1 cellular context compared by ENCODE assay signal in the genomic region with DNA sequence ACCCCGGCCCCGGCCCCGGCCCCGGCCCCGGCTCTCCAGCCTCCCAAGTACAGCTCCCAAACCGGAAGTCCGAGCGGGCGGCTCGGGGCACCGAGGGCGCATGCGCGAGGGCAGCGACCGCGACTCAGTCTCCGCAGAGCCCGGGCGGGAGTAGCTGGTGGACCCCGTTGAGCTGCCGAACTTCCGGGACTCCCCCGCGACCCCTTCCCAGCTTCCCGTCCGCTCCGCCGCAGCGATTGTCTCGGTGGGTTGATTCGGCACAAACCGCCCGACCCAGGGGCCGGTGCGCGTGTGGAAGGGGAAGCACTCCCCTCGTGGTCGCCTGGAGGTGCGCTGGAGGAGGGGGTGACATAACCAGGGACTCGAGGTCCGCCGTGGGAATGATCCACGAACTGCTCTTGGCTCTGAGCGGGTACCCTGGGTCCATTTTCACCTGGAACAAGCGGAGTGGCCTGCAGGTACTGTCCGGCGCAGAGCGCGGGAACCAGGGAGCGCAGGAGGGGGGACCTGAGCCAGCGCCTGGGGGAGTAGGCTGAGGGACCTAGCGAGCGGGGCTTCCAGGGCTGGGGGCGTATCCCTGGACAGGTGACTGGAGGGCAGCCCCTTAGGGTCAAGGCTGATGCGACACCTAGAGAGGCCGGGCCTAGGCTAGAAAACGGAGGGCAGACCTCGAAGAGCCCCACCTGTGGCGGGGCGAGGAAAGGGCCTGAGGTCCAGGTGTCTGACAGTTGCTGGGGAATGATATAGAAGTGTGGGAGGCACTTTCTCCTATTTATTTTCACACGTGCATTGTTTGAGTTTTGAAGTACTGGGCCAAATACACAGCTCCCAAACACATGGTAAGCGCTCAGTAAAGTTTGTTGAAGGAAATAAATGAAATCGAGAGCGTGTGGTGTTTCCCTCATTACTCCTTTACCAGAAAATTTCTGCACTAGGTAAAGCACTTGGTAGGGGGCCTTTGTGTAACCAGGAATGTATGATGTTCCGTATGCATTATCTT.
A peak's percentile ranks its signal among the peaks of the same experiment; 100 is the strongest.
TF ChIP-seq lines count a peak whose summit lies in the region.

A gene with protein sequence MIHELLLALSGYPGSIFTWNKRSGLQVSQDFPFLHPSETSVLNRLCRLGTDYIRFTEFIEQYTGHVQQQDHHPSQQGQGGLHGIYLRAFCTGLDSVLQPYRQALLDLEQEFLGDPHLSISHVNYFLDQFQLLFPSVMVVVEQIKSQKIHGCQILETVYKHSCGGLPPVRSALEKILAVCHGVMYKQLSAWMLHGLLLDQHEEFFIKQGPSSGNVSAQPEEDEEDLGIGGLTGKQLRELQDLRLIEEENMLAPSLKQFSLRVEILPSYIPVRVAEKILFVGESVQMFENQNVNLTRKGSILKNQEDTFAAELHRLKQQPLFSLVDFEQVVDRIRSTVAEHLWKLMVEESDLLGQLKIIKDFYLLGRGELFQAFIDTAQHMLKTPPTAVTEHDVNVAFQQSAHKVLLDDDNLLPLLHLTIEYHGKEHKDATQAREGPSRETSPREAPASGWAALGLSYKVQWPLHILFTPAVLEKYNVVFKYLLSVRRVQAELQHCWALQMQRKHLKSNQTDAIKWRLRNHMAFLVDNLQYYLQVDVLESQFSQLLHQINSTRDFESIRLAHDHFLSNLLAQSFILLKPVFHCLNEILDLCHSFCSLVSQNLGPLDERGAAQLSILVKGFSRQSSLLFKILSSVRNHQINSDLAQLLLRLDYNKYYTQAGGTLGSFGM (plus strand): TSS at position 127 of the 1,000 bp plus-strand sequence. CDS start 254 bp downstream, at position 381.
A gene (minus strand): TSS at position 69 of the 1,000 bp plus-strand sequence. CDS start 1,130 bp downstream, outside the sequence.

TF ChIP-seq in K562, 482 proteins besides CTCF, POLR2A, EP300 and RAD21 (continued from another document and continues in another):
- TF ChIP-seq, protein P1, sequence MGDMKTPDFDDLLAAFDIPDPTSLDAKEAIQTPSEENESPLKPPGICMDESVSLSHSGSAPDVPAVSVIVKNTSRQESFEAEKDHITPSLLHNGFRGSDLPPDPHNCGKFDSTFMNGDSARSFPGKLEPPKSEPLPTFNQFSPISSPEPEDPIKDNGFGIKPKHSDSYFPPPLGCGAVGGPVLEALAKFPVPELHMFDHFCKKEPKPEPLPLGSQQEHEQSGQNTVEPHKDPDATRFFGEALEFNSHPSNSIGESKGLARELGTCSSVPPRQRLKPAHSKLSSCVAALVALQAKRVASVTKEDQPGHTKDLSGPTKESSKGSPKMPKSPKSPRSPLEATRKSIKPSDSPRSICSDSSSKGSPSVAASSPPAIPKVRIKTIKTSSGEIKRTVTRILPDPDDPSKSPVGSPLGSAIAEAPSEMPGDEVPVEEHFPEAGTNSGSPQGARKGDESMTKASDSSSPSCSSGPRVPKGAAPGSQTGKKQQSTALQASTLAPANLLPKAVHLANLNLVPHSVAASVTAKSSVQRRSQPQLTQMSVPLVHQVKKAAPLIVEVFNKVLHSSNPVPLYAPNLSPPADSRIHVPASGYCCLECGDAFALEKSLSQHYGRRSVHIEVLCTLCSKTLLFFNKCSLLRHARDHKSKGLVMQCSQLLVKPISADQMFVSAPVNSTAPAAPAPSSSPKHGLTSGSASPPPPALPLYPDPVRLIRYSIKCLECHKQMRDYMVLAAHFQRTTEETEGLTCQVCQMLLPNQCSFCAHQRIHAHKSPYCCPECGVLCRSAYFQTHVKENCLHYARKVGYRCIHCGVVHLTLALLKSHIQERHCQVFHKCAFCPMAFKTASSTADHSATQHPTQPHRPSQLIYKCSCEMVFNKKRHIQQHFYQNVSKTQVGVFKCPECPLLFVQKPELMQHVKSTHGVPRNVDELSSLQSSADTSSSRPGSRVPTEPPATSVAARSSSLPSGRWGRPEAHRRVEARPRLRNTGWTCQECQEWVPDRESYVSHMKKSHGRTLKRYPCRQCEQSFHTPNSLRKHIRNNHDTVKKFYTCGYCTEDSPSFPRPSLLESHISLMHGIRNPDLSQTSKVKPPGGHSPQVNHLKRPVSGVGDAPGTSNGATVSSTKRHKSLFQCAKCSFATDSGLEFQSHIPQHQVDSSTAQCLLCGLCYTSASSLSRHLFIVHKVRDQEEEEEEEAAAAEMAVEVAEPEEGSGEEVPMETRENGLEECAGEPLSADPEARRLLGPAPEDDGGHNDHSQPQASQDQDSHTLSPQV (IDR thresholded peaks at IDR 0.05), result peak; percentile 21; the same call in 1 of the 2 replicates
- TF ChIP-seq SRSF7 (optimal IDR thresholded peaks at IDR 0.05; ENCODE audit: low read depth, low read length) (no peak), XRCC4 (IDR thresholded peaks at IDR 0.05; ENCODE audit: extremely low read depth, insufficient read depth, insufficient read length) (no peak), MAFG (tag; conservative IDR thresholded peaks at IDR 0.05) (no peak), RBM14 (IDR thresholded peaks at IDR 0.05; ENCODE audit: borderline replicate concordance, insufficient read depth, low read depth, low read length) (peak; percentile 88; the same call in 1 of the 2 replicates), MEF2A (IDR thresholded peaks at IDR 0.05; ENCODE audit: control insufficient read depth, low read depth, low read length) (no peak), NFIC (IDR thresholded peaks at IDR 0.05) (no peak), NONO (IDR thresholded peaks at IDR 0.05; ENCODE audit: low read depth in 2 of 2, low read length in 1 of 2) (peak in 1 of 2 experiments; percentile 71; a peak in 1 of 4 replicates), TBP (optimal IDR thresholded peaks at IDR 0.05; ENCODE audit: low read depth, low read length) (peak; percentile 63), HDAC2 (IDR thresholded peaks at IDR 0.05) (peak; percentile 78), SOX6 (IDR thresholded peaks at IDR 0.05) (0 out of 2 replicates have a peak, but pooled peaks have one; percentile 43), ZNF217 (CRISPR knock-in tag; IDR thresholded peaks at IDR 0.05) (no peak), HDGF (IDR thresholded peaks at IDR 0.05) (peak; percentile 62; the same call in 1 of the 2 replicates), TAF15 (IDR thresholded peaks at IDR 0.05; ENCODE audit: low read depth, low read length) (no peak), NR3C1 (CRISPR knock-in tag; IDR thresholded peaks at IDR 0.05) (no peak), ZBED1 (IDR thresholded peaks at IDR 0.05) (no peak; the same call in 1 of the 2 replicates), CBX5 (IDR thresholded peaks at IDR 0.05; ENCODE audit: borderline replicate concordance, low read depth) (no peak), MYC (IDR thresholded peaks at IDR 0.05; ENCODE audit: low read depth, low read length) (peak; percentile 31), MYC (CRISPR knock-in tag; IDR thresholded peaks at IDR 0.05; ENCODE audit: borderline replicate concordance, low read depth) (no peak; the same call in 1 of the 2 replicates), FOXM1 (IDR thresholded peaks at IDR 0.05; ENCODE audit: low read depth) (peak; percentile 42; the same call in 1 of the 2 replicates), FOXM1 (CRISPR knock-in tag; IDR thresholded peaks at IDR 0.05; ENCODE audit: low read depth) (no peak), ZNF12 (CRISPR knock-in tag; IDR thresholded peaks at IDR 0.05) (0 out of 2 replicates have a peak, but pooled peaks have one; percentile 6), SUPT5H (IDR thresholded peaks at IDR 0.05) (peak; percentile 88), MTA3 (IDR thresholded peaks at IDR 0.05; ENCODE audit: borderline replicate concordance) (peak; percentile 61; the same call in 1 of the 2 replicates)
- TF ChIP-seq, protein P2, sequence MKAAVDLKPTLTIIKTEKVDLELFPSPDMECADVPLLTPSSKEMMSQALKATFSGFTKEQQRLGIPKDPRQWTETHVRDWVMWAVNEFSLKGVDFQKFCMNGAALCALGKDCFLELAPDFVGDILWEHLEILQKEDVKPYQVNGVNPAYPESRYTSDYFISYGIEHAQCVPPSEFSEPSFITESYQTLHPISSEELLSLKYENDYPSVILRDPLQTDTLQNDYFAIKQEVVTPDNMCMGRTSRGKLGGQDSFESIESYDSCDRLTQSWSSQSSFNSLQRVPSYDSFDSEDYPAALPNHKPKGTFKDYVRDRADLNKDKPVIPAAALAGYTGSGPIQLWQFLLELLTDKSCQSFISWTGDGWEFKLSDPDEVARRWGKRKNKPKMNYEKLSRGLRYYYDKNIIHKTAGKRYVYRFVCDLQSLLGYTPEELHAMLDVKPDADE (conservative IDR thresholded peaks at IDR 0.05; ENCODE audit: control insufficient read depth, low read depth, low read length), result 0 out of 2 replicates have a peak, but pooled peaks have one; percentile 40
- TF ChIP-seq, protein P3, sequence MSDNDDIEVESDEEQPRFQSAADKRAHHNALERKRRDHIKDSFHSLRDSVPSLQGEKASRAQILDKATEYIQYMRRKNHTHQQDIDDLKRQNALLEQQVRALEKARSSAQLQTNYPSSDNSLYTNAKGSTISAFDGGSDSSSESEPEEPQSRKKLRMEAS (CRISPR knock-in tag; IDR thresholded peaks at IDR 0.05), result peak; percentile 90
- TF ChIP-seq, protein P4, sequence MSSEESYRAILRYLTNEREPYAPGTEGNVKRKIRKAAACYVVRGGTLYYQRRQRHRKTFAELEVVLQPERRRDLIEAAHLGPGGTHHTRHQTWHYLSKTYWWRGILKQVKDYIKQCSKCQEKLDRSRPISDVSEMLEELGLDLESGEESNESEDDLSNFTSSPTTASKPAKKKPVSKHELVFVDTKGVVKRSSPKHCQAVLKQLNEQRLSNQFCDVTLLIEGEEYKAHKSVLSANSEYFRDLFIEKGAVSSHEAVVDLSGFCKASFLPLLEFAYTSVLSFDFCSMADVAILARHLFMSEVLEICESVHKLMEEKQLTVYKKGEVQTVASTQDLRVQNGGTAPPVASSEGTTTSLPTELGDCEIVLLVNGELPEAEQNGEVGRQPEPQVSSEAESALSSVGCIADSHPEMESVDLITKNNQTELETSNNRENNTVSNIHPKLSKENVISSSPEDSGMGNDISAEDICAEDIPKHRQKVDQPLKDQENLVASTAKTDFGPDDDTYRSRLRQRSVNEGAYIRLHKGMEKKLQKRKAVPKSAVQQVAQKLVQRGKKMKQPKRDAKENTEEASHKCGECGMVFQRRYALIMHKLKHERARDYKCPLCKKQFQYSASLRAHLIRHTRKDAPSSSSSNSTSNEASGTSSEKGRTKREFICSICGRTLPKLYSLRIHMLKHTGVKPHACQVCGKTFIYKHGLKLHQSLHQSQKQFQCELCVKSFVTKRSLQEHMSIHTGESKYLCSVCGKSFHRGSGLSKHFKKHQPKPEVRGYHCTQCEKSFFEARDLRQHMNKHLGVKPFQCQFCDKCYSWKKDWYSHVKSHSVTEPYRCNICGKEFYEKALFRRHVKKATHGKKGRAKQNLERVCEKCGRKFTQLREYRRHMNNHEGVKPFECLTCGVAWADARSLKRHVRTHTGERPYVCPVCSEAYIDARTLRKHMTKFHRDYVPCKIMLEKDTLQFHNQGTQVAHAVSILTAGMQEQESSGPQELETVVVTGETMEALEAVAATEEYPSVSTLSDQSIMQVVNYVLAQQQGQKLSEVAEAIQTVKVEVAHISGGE (CRISPR knock-in tag; IDR thresholded peaks at IDR 0.05), result peak in 1 of 3 experiments; percentile 93; a peak in 2 of 6 replicates
- TF ChIP-seq, protein P5, sequence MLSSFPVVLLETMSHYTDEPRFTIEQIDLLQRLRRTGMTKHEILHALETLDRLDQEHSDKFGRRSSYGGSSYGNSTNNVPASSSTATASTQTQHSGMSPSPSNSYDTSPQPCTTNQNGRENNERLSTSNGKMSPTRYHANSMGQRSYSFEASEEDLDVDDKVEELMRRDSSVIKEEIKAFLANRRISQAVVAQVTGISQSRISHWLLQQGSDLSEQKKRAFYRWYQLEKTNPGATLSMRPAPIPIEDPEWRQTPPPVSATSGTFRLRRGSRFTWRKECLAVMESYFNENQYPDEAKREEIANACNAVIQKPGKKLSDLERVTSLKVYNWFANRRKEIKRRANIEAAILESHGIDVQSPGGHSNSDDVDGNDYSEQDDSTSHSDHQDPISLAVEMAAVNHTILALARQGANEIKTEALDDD (IDR thresholded peaks at IDR 0.05), result 0 out of 2 replicates have a peak, but pooled peaks have one; percentile 32
